In the genomic region with DNA sequence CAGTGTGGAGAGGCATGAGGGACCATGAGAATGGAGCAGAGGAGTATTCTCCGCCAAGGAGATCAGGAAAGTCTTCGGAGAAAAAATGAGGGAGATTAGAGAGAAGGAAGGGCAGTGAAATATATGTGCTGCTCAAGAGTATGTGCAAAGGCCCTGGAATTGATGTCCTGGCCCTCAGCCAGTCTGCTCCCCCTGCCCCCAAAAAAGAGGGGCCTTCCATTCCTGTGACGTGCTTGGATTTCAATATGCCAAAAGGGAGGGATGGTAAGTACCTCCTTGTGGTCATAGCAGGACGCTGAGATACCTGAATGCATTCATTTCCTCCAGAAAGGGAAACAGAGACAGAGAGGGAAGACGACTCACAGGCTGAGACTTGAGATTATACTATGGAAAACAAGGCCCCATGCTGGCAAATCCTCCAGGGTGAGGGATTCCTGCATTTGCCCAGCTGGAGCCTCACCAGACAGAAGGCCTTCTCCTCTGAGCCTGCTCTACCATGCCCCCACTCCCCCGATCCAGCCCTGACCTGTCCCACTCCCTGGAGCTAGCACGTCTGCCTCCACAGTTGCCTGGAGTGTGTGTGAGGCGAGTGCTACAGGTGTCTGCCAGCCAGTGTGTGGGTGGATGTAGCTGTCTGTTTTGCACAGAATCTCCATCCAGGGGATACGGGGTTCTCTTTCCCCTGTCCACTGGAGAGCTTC, we compare ENCODE assay signal across 14 cellular contexts. TPM values are rescaled to one million over a fixed set of nuclear protein-coding genes. Genes with fewer than 3 reads are reported as not detected.
DNase-seq lines count a peak whose midpoint lies in the region; ATAC-seq, FAIRE-seq and TF ChIP-seq lines count a peak whose summit lies in the region.
"Had no signal": no experiment of that assay in that cellular context is flagged by ENCODE, and none has a peak within 500 bp of the region (broad histone marks: within the 10 kb centered on the region; RNA-seq: fewer than 3 reads in every experiment).

No MANE protein-coding gene starts in this region.

- no peaks in the 10 kb centered on the region for H3K36me3 Mint-ChIP-seq in natural killer cell

- no peak overlapping the region for H2BK120ac ChIP-seq in IMR-90 (ENCODE audit: low read depth, low read length)

- WGBS in IMR-90 (ENCODE audit: extremely low coverage in 2 of 2, insufficient read length in 1 of 2), 2 experiments, result 66% methylated on average over 3 of the region's 9 CpGs; no CpG with 5 or more reads in 1 of the 2 experiments
- 27% methylated on average over 9 of the region's 9 CpGs for WGBS in K562 (ENCODE audit: insufficient coverage, low coverage, missing lambda C conversion rate)

- H3K36me3 ChIP-seq in IMR-90 (ENCODE audit: control insufficient read depth, insufficient read depth, low read length) (no peaks in the 10 kb centered on the region), K562 (ENCODE audit: control insufficient read depth, insufficient read depth, low read length) (no peaks in the 10 kb centered on the region), left ventricle myocardium inferior (no peaks in the 10 kb centered on the region)
- H3K36me3 ChIP-seq: thyroid gland had no signal

- H3K9me3 ChIP-seq in IMR-90 (ENCODE audit: control insufficient read depth, insufficient read depth, low read length), result no peaks in the 10 kb centered on the region
- no peaks in the 10 kb centered on the region for H3K9me3 ChIP-seq in K562 (replicated peaks; ENCODE audit: control insufficient read depth, insufficient read depth, low read depth, low read length)
- no peaks in the 10 kb centered on the region for H3K9me3 ChIP-seq in left ventricle myocardium inferior (replicated peaks)
- H3K9me3 ChIP-seq: thyroid gland had no signal

- peaks cover 33% of the 10 kb centered on the region for H3K27me3 ChIP-seq in IMR-90 (ENCODE audit: control insufficient read depth, insufficient read depth, low read length)
- no peaks in the 10 kb centered on the region for H3K27me3 ChIP-seq in K562 (ENCODE audit: control insufficient read depth in 2 of 2, insufficient read depth in 2 of 2, low read length in 2 of 2)
- no peaks in the 10 kb centered on the region for H3K27me3 ChIP-seq in left ventricle myocardium inferior (ENCODE audit: low read depth)
- H3K27me3 ChIP-seq: thyroid gland had no signal

- H3K4me3 ChIP-seq in IMR-90 (ENCODE audit: insufficient read depth, low read depth, low read length) (no peak overlapping the region), K562 (no peak overlapping the region), left ventricle myocardium inferior (no peak overlapping the region)
- H3K4me3 ChIP-seq: thyroid gland had no signal

- H3K27ac Mint-ChIP-seq in natural killer cell, result peak overlapping the region in 1 of 2 donors; percentile 67

- H2BK20ac ChIP-seq in IMR-90 (ENCODE audit: low read depth, low read length), result no peak overlapping the region

- H2AK5ac ChIP-seq in IMR-90 (ENCODE audit: low read depth, low read length), result no peak overlapping the region

- dilution Hi-C loops in IMR-90 (cut with HindIII; ENCODE audit: low sequenced_read_pairs, unreplicated experiment), result no loop called here

- H3K79me1 ChIP-seq in IMR-90 (ENCODE audit: low read depth in 1 of 2, low read length in 2 of 2), result peaks cover 5 to 12% of the 10 kb centered on the region in 2 experiments; a peak in 2 of 4 replicates

- H4K20me1 ChIP-seq in IMR-90 (ENCODE audit: insufficient read depth, low read length) (no peaks in the 10 kb centered on the region), K562 (replicated peaks; ENCODE audit: control insufficient read depth, insufficient read depth, low read length) (no peaks in the 10 kb centered on the region)

- TF ChIP-seq CTCF in IMR-90 (conservative IDR thresholded peaks at IDR 0.05; ENCODE audit: low read depth, low read length) (no peak), K562 (IDR thresholded peaks at IDR 0.05 in 2 of 3, conservative IDR thresholded peaks at IDR 0.05 in 1 of 3; ENCODE audit: insufficient read depth in 2 of 3, low read depth in 1 of 3, low read length in 3 of 3) (no peak), natural killer cell (IDR thresholded peaks at IDR 0.05) (no peak), left ventricle myocardium inferior (IDR thresholded peaks at IDR 0.05; ENCODE audit: borderline replicate concordance) (no peak)

- TF ChIP-seq EP300 in K562 (IDR thresholded peaks at IDR 0.05; ENCODE audit: low read length), result no peak

- intact Hi-C loops in IMR-90 (cut with micrococcal nuclease) (no loop called here), K562 (cut with micrococcal nuclease) (no loop called here), natural killer cell (cut with micrococcal nuclease) (no loop called here), left ventricle myocardium inferior (cut with micrococcal nuclease) (no loop called here)

- in situ Hi-C loops in IMR-90 (cut with MboI; ENCODE audit: low sequenced_read_pairs), result no loop called here
- in situ Hi-C loops in K562 (cut with MboI), result no loop called here

- no peak overlapping the region for H3K56ac ChIP-seq in IMR-90 (ENCODE audit: extremely low read depth, insufficient read depth, low read length)

- no peaks in the 10 kb centered on the region for H3K79me2 ChIP-seq in K562 (ENCODE audit: control insufficient read depth, insufficient read depth, low read length)

- POLR2A ChIA-PET in IMR-90 (lab: Charles Lee; ENCODE audit: unreplicated experiment), result no interaction called here
- POLR2A ChIA-PET in K562 (lab: Yijun Ruan, JAX), result interaction anchor here (1.0 kb wide), 1 partner anchor 13 kb away, joined by 3 read pairs; no protein-coding TSS in a partner anchor

- H3K4me3 Mint-ChIP-seq in natural killer cell, result peak overlapping the region; percentile 31

- no peak overlapping the region for H2BK15ac ChIP-seq in IMR-90 (ENCODE audit: low read depth, low read length)

- no peak overlapping the region for H4K5ac ChIP-seq in IMR-90 (ENCODE audit: low read depth, low read length)

- TF ChIP-seq RAD21 in IMR-90 (IDR thresholded peaks at IDR 0.05; ENCODE audit: low read length), result no peak
- TF ChIP-seq RAD21 in K562 (CRISPR knock-in tag; conservative IDR thresholded peaks at IDR 0.05 in 1 of 2, IDR thresholded peaks at IDR 0.05 in 1 of 2), result no peak

- peak overlapping the region; percentile 8 for H2AFZ ChIP-seq in IMR-90 (replicated peaks; ENCODE audit: low read length, poor library complexity)
- peak overlapping the region; percentile 26 for H2AFZ ChIP-seq in K562 (ENCODE audit: low read depth, low read length)

- DNase-seq in DMS 273 (lab: John Stamatoyannopoulos, UW; ENCODE audit: unreplicated experiment), result peak; percentile 65
- DNase-seq in DMS 273 treated with DMSO at 0.1 percent for 48 hours (lab: John Stamatoyannopoulos, UW), result no peak
- DNase-seq in IMR-90, result no peak
- DNase-seq in K562 (ENCODE audit: extremely low read depth in 1 of 4, low spot score in 3 of 4), result no peak
- DNase-seq in natural killer cell, result no peak
- DNase-seq in left ventricle myocardium inferior, result no peak
- no peak for DNase-seq in T1000 (lab: John Stamatoyannopoulos, UW)
- no peak for DNase-seq in NCI-H187 (lab: John Stamatoyannopoulos, UW)
- DNase-seq: 8988T; DMS79; NCI-H1930; NK-92 treated with Interleukin-12 subunit alpha and Interleukin-12 subunit beta, amount 100 ng/mL, for 24 hours; thyroid gland had no signal

- no peak for TF ChIP-seq POLR2A in IMR-90 (IDR thresholded peaks at IDR 0.05; ENCODE audit: low read depth, low read length)
- no peak for TF ChIP-seq POLR2A in K562 (conservative IDR thresholded peaks at IDR 0.05)

- CTCF ChIA-PET in IMR-90 (lab: Yijun Ruan, JAX) (no interaction called here), K562 (lab: Yijun Ruan, JAX; ENCODE audit: low intra/inter-chr PET ratio) (no interaction called here)

- H3K4me1 Mint-ChIP-seq in natural killer cell, result peaks cover 27 to 31% of the 10 kb centered on the region in 2 donors

- no peak overlapping the region for H3K9ac ChIP-seq in IMR-90 (ENCODE audit: low read depth, low read length)
- peak overlapping the region in 1 of 2 experiments; percentile 62; a peak in 2 of 4 replicates for H3K9ac ChIP-seq in K562 (ENCODE audit: insufficient read depth in 1 of 2, low read depth in 2 of 2, low read length in 2 of 2)

- no peak overlapping the region for H4K91ac ChIP-seq in IMR-90 (ENCODE audit: insufficient read depth, low read depth, low read length)

- H3K9me3 Mint-ChIP-seq in natural killer cell, result no peaks in the 10 kb centered on the region

- H3K27ac ChIP-seq in IMR-90 (ENCODE audit: insufficient read depth, low read length) (no peak overlapping the region), K562 (ENCODE audit: extremely low read depth, low read depth, low read length) (no peak overlapping the region), left ventricle myocardium inferior (replicated peaks) (no peak overlapping the region)
- H3K27ac ChIP-seq: thyroid gland had no signal

- no peaks in the 10 kb centered on the region for H3K27me3 Mint-ChIP-seq in natural killer cell (ENCODE audit: low read depth in 2 of 2)

- H3K4me1 ChIP-seq in IMR-90 (ENCODE audit: control insufficient read depth, insufficient read depth, low read length) (peaks cover 24% of the 10 kb centered on the region), K562 (replicated peaks in 1 of 2; ENCODE audit: control insufficient read depth in 2 of 2, insufficient read depth in 2 of 2, low read length in 2 of 2) (peaks cover 13 to 25% of the 10 kb centered on the region in 2 experiments), left ventricle myocardium inferior (peaks cover 40% of the 10 kb centered on the region)

- H3K23ac ChIP-seq in IMR-90 (ENCODE audit: low read depth, low read length), result no peak overlapping the region

- H3K4ac ChIP-seq in IMR-90 (ENCODE audit: low read depth, low read length), result no peak overlapping the region

- FAIRE-seq in K562 (lab: Jason Lieb, UNC), result no peak
- FAIRE-seq: endothelial cell of umbilical vein had no signal

- no peak overlapping the region for H2BK5ac ChIP-seq in IMR-90 (ENCODE audit: low read depth, low read length, poor library complexity, severe bottlenecking)

- H2AK9ac ChIP-seq in IMR-90 (replicated peaks; ENCODE audit: low read depth, low read length, poor library complexity), result no peak overlapping the region

- BruUV-seq in IMR-90 (replicated peaks; lab: Mats Ljungman, UMichigan), result no TSS peak
- BruUV-seq in K562 (replicated peaks; lab: Mats Ljungman, UMichigan), result no TSS peak

- H3K14ac ChIP-seq in IMR-90 (replicated peaks; ENCODE audit: low read depth, low read length), result no peak overlapping the region

- ATAC-seq in IMR-90 (ENCODE audit: low read depth) (no peak), K562 (no peak), natural killer cell (no peak)

- H3K9me1 ChIP-seq in IMR-90 (ENCODE audit: insufficient read depth, low read length), result peaks cover 15% of the 10 kb centered on the region
- H3K9me1 ChIP-seq in K562 (ENCODE audit: control insufficient read depth, insufficient read depth, low read length), result no peaks in the 10 kb centered on the region

- H4K8ac ChIP-seq in IMR-90 (ENCODE audit: low read depth in 2 of 2, low read length in 2 of 2), result no peak overlapping the region

- no peak overlapping the region for H3K4me2 ChIP-seq in IMR-90 (ENCODE audit: low read depth, low read length)
- H3K4me2 ChIP-seq in K562 (ENCODE audit: insufficient read depth, low read length), result no peak overlapping the region

- no peak overlapping the region for H3K18ac ChIP-seq in IMR-90 (ENCODE audit: low read depth, low read length)

RNA-seq across cellular contexts. Expression of gene RARG, which starts 3.9 kb away (rescaled TPM):
- total RNA-seq in IMR-90 (2012; rRNA removed) (7.5 and 7.9 TPM in 2 replicates), K562 (2014; rRNA removed) (1.9 and 3.3 TPM in 2 replicates), K562 (2014; rRNA removed; fragmentation: Illumina TruSeq; extraction: Trizol) (1.8 and 3.1 TPM in 2 replicates), K562 (2015; rRNA removed; fragmentation: Illumina TruSeq; extraction: Trizol) (3.8 and 4.7 TPM in 2 replicates), K562 (2021) (7.6 and 9.4 TPM in 2 replicates), natural killer cell (10 to 100 TPM; 24.0 to 30.6 (median 27.5) TPM), left ventricle myocardium inferior (14.9 TPM)
- polyA plus RNA-seq in IMR-90 (2012; rRNA removed) (28.6 and 30.9 TPM in 2 replicates), K562 (2011; rRNA removed) (4.1 and 4.7 TPM in 2 replicates), K562 (2014; fragmentation: Illumina TruSeq; extraction: Trizol) (6.0 and 7.8 TPM in 2 replicates), K562 (2014; fragmentation: Nextera tagmentation; extraction: Ambion mirVana) (under 1 TPM; 0.18 to 0.36 TPM), K562 (2014; rRNA removed) (4.9 and 6.5 TPM in 2 replicates)
- 19.9 and 30.7 TPM in 2 replicates for polyA plus RNA-seq in IMR-90 (2012; cell fraction: cytosol; rRNA removed)
- polyA plus RNA-seq in IMR-90 (2012; cell fraction: nucleus; rRNA removed; ENCODE audit: low replicate concordance), result 50.8 and 62.0 TPM in 2 replicates
- total RNA-seq in K562 (2011; cell fraction: chromatin; rRNA removed; ENCODE audit: low replicate concordance), result 6.1 and 17.7 TPM in 2 replicates
- total RNA-seq in K562 (2011; cell fraction: nucleolus; rRNA removed), result 8.7 and 10.3 TPM in 2 replicates
- total RNA-seq in K562 (2011; cell fraction: nucleoplasm; rRNA removed), result 5.0 and 7.3 TPM in 2 replicates
- polyA plus RNA-seq in K562 (2011; cell fraction: cytosol; rRNA removed), result 4.7 and 7.6 TPM in 2 replicates
- 10.9 and 15.3 TPM in 2 replicates for polyA plus RNA-seq in K562 (2011; cell fraction: nucleus; rRNA removed)
- polyA plus RNA-seq in K562 (2012), result 3.6 and 5.4 TPM in 2 replicates
- polyA minus RNA-seq in K562 (2011; rRNA and poly(A)+ RNA removed), result 4.7 and 5.7 TPM in 2 replicates
- 5.7 and 9.6 TPM in 2 replicates for polyA minus RNA-seq in K562 (2011; cell fraction: cytosol; rRNA and poly(A)+ RNA removed)
- 3.6 and 7.6 TPM in 2 replicates for polyA minus RNA-seq in K562 (2011; cell fraction: nucleus; rRNA and poly(A)+ RNA removed)

RNA-seq across cellular contexts. Expression of gene ITGB7, which starts 28.8 kb away (rescaled TPM):
- total RNA-seq in IMR-90 (2012; rRNA removed) (under 0.01 and 0.18 TPM in 2 replicates), K562 (2014; rRNA removed) (1.3 and 1.9 TPM in 2 replicates), K562 (2014; rRNA removed; fragmentation: Illumina TruSeq; extraction: Trizol) (0.41 and 0.55 TPM in 2 replicates), K562 (2015; rRNA removed; fragmentation: Illumina TruSeq; extraction: Trizol) (0.54 and 0.64 TPM in 2 replicates), K562 (2021) (2.0 and 3.5 TPM in 2 replicates), natural killer cell (100 to 1,000 TPM; 329 to 441 (median 439) TPM), left ventricle myocardium inferior (1.1 TPM)
- polyA plus RNA-seq in IMR-90 (2012; rRNA removed) (0.44 and 0.60 TPM in 2 replicates), K562 (2011; rRNA removed) (0.98 and 1.5 TPM in 2 replicates), K562 (2014; fragmentation: Illumina TruSeq; extraction: Trizol) (0.57 and 0.67 TPM in 2 replicates), K562 (2014; fragmentation: Nextera tagmentation; extraction: Ambion mirVana) (under 1 TPM; 0.06 to 0.10 TPM), K562 (2014; rRNA removed) (1.2 and 1.9 TPM in 2 replicates)
- polyA plus RNA-seq in IMR-90 (2012; cell fraction: cytosol; rRNA removed), result 0.11 and 0.23 TPM in 2 replicates
- 2.5 and 4.3 TPM in 2 replicates for polyA plus RNA-seq in IMR-90 (2012; cell fraction: nucleus; rRNA removed; ENCODE audit: low replicate concordance)
- 1.7 and 4.1 TPM in 2 replicates for total RNA-seq in K562 (2011; cell fraction: chromatin; rRNA removed; ENCODE audit: low replicate concordance)
- 3.6 and 8.2 TPM in 2 replicates for total RNA-seq in K562 (2011; cell fraction: nucleolus; rRNA removed)
- total RNA-seq in K562 (2011; cell fraction: nucleoplasm; rRNA removed), result 2.3 and 2.7 TPM in 2 replicates
- polyA plus RNA-seq in K562 (2011; cell fraction: cytosol; rRNA removed), result 1.2 and 2.2 TPM in 2 replicates
- 3.1 and 4.5 TPM in 2 replicates for polyA plus RNA-seq in K562 (2011; cell fraction: nucleus; rRNA removed)
- polyA plus RNA-seq in K562 (2012), result 0.82 and 1.4 TPM in 2 replicates
- polyA minus RNA-seq in K562 (2011; rRNA and poly(A)+ RNA removed), result 1.2 and 1.3 TPM in 2 replicates
- 0.95 and 2.7 TPM in 2 replicates for polyA minus RNA-seq in K562 (2011; cell fraction: cytosol; rRNA and poly(A)+ RNA removed)
- 0.89 and 1.2 TPM in 2 replicates for polyA minus RNA-seq in K562 (2011; cell fraction: nucleus; rRNA and poly(A)+ RNA removed)
- total RNA-seq: endothelial cell of umbilical vein had no signal

RNA-seq across cellular contexts. Expression of gene ESPL1, which starts 32.2 kb away (rescaled TPM):
- 5.6 and 6.5 TPM in 2 replicates for total RNA-seq in IMR-90 (2012; rRNA removed)
- 8.6 and 9.2 TPM in 2 replicates for polyA plus RNA-seq in IMR-90 (2012; rRNA removed)
- 3.7 and 4.6 TPM in 2 replicates for polyA plus RNA-seq in IMR-90 (2012; cell fraction: cytosol; rRNA removed)
- 19.5 and 33.8 TPM in 2 replicates for polyA plus RNA-seq in IMR-90 (2012; cell fraction: nucleus; rRNA removed; ENCODE audit: low replicate concordance)
- 92.5 and 189 TPM in 2 replicates for total RNA-seq in K562 (2011; cell fraction: chromatin; rRNA removed; ENCODE audit: low replicate concordance)
- 92.7 and 104 TPM in 2 replicates for total RNA-seq in K562 (2011; cell fraction: nucleolus; rRNA removed)
- total RNA-seq in K562 (2011; cell fraction: nucleoplasm; rRNA removed), result 92.8 and 98.3 TPM in 2 replicates
- 18.7 and 22.9 TPM in 2 replicates for total RNA-seq in K562 (2014; rRNA removed)
- 8.8 and 10.3 TPM in 2 replicates for total RNA-seq in K562 (2014; rRNA removed; fragmentation: Illumina TruSeq; extraction: Trizol)
- total RNA-seq in K562 (2015; rRNA removed; fragmentation: Illumina TruSeq; extraction: Trizol), result 18.8 and 19.0 TPM in 2 replicates
- total RNA-seq in K562 (2021), result 47.9 and 55.0 TPM in 2 replicates
- polyA plus RNA-seq in K562 (2011; rRNA removed), result 17.3 and 26.6 TPM in 2 replicates
- 15.8 and 25.6 TPM in 2 replicates for polyA plus RNA-seq in K562 (2011; cell fraction: cytosol; rRNA removed)
- polyA plus RNA-seq in K562 (2011; cell fraction: nucleus; rRNA removed), result 88.4 and 110 TPM in 2 replicates
- 20.9 and 21.3 TPM in 2 replicates for polyA plus RNA-seq in K562 (2012)
- 29.0 and 29.5 TPM in 2 replicates for polyA plus RNA-seq in K562 (2014; fragmentation: Illumina TruSeq; extraction: Trizol)
- polyA plus RNA-seq in K562 (2014; fragmentation: Nextera tagmentation; extraction: Ambion mirVana), result 1 to 10 TPM; 1.2 to 1.6 TPM
- polyA plus RNA-seq in K562 (2014; rRNA removed), result 19.4 and 23.9 TPM in 2 replicates
- 26.7 and 29.4 TPM in 2 replicates for polyA minus RNA-seq in K562 (2011; rRNA and poly(A)+ RNA removed)
- polyA minus RNA-seq in K562 (2011; cell fraction: cytosol; rRNA and poly(A)+ RNA removed), result 16.5 and 18.8 TPM in 2 replicates
- 32.0 and 40.3 TPM in 2 replicates for polyA minus RNA-seq in K562 (2011; cell fraction: nucleus; rRNA and poly(A)+ RNA removed)
- 1 to 10 TPM; 1.9 to 5.8 (median 3.1) TPM for total RNA-seq in natural killer cell
- 0.36 TPM for total RNA-seq in left ventricle myocardium inferior

RNA-seq across cellular contexts. Expression of gene CSAD, which starts 55.2 kb away (rescaled TPM):
- total RNA-seq in IMR-90 (2012; rRNA removed), result 5.0 and 5.4 TPM in 2 replicates
- polyA plus RNA-seq in IMR-90 (2012; rRNA removed), result 39.8 and 45.6 TPM in 2 replicates
- 8.8 and 9.9 TPM in 2 replicates for polyA plus RNA-seq in IMR-90 (2012; cell fraction: cytosol; rRNA removed)
- 572 and 670 TPM in 2 replicates for polyA plus RNA-seq in IMR-90 (2012; cell fraction: nucleus; rRNA removed; ENCODE audit: low replicate concordance)
- total RNA-seq in K562 (2011; cell fraction: chromatin; rRNA removed; ENCODE audit: low replicate concordance), result 97.5 and 106 TPM in 2 replicates
- 53.5 and 54.7 TPM in 2 replicates for total RNA-seq in K562 (2011; cell fraction: nucleolus; rRNA removed)
- total RNA-seq in K562 (2011; cell fraction: nucleoplasm; rRNA removed), result 60.6 and 65.8 TPM in 2 replicates
- 8.1 and 8.5 TPM in 2 replicates for total RNA-seq in K562 (2014; rRNA removed)
- total RNA-seq in K562 (2014; rRNA removed; fragmentation: Illumina TruSeq; extraction: Trizol), result 5.7 and 8.1 TPM in 2 replicates
- 6.7 and 7.0 TPM in 2 replicates for total RNA-seq in K562 (2015; rRNA removed; fragmentation: Illumina TruSeq; extraction: Trizol)
- total RNA-seq in K562 (2021), result 10.3 and 10.9 TPM in 2 replicates
- polyA plus RNA-seq in K562 (2011; rRNA removed), result 19.6 and 26.6 TPM in 2 replicates
- 5.5 and 11.5 TPM in 2 replicates for polyA plus RNA-seq in K562 (2011; cell fraction: cytosol; rRNA removed)
- polyA plus RNA-seq in K562 (2011; cell fraction: nucleus; rRNA removed), result 109 and 129 TPM in 2 replicates
- 7.6 and 29.6 TPM in 2 replicates for polyA plus RNA-seq in K562 (2012)
- 11.1 and 16.8 TPM in 2 replicates for polyA plus RNA-seq in K562 (2014; fragmentation: Illumina TruSeq; extraction: Trizol)
- polyA plus RNA-seq in K562 (2014; fragmentation: Nextera tagmentation; extraction: Ambion mirVana), result 1 to 10 TPM; 1.8 to 2.4 TPM
- 17.1 TPM in 2 replicates for polyA plus RNA-seq in K562 (2014; rRNA removed)
- polyA minus RNA-seq in K562 (2011; rRNA and poly(A)+ RNA removed), result 6.1 and 7.9 TPM in 2 replicates
- polyA minus RNA-seq in K562 (2011; cell fraction: cytosol; rRNA and poly(A)+ RNA removed), result 6.1 TPM in 1 of 2 replicates, not detected in the other
- 14.8 and 19.5 TPM in 2 replicates for polyA minus RNA-seq in K562 (2011; cell fraction: nucleus; rRNA and poly(A)+ RNA removed)
- total RNA-seq in natural killer cell, result 10 to 100 TPM; 50.8 to 54.4 (median 53.0) TPM
- total RNA-seq in left ventricle myocardium inferior, result 12.2 TPM

RNA-seq across cellular contexts. Expression of gene ZNF740, which starts 55.4 kb away (rescaled TPM):
- 11.7 and 13.1 TPM in 2 replicates for total RNA-seq in IMR-90 (2012; rRNA removed)
- 7.0 and 14.0 TPM in 2 replicates for polyA plus RNA-seq in IMR-90 (2012; rRNA removed)
- polyA plus RNA-seq in IMR-90 (2012; cell fraction: cytosol; rRNA removed), result 3.0 and 3.9 TPM in 2 replicates
- 13.8 and 55.4 TPM in 2 replicates for polyA plus RNA-seq in IMR-90 (2012; cell fraction: nucleus; rRNA removed; ENCODE audit: low replicate concordance)
- total RNA-seq in K562 (2011; cell fraction: chromatin; rRNA removed; ENCODE audit: low replicate concordance), result 77.6 and 121 TPM in 2 replicates
- total RNA-seq in K562 (2011; cell fraction: nucleolus; rRNA removed), result 62.2 and 65.9 TPM in 2 replicates
- total RNA-seq in K562 (2011; cell fraction: nucleoplasm; rRNA removed), result 76.6 and 88.8 TPM in 2 replicates
- total RNA-seq in K562 (2014; rRNA removed), result 15.1 and 16.1 TPM in 2 replicates
- 18.6 and 19.9 TPM in 2 replicates for total RNA-seq in K562 (2014; rRNA removed; fragmentation: Illumina TruSeq; extraction: Trizol)
- 13.3 and 13.6 TPM in 2 replicates for total RNA-seq in K562 (2015; rRNA removed; fragmentation: Illumina TruSeq; extraction: Trizol)
- total RNA-seq in K562 (2021), result 39.6 and 46.4 TPM in 2 replicates
- 33.1 and 34.9 TPM in 2 replicates for polyA plus RNA-seq in K562 (2011; rRNA removed)
- polyA plus RNA-seq in K562 (2011; cell fraction: cytosol; rRNA removed), result 9.6 and 17.0 TPM in 2 replicates
- polyA plus RNA-seq in K562 (2011; cell fraction: nucleus; rRNA removed), result 89.9 and 103 TPM in 2 replicates
- 12.8 and 21.6 TPM in 2 replicates for polyA plus RNA-seq in K562 (2012)
- 19.2 and 21.0 TPM in 2 replicates for polyA plus RNA-seq in K562 (2014; fragmentation: Illumina TruSeq; extraction: Trizol)
- 1 to 10 TPM in 1 of 2 experiments, under 1 TPM in 1; 0.57 to 1.4 TPM for polyA plus RNA-seq in K562 (2014; fragmentation: Nextera tagmentation; extraction: Ambion mirVana)
- polyA plus RNA-seq in K562 (2014; rRNA removed), result 20.6 and 22.1 TPM in 2 replicates
- polyA minus RNA-seq in K562 (2011; rRNA and poly(A)+ RNA removed), result 32.3 and 37.3 TPM in 2 replicates
- 8.2 and 9.2 TPM in 2 replicates for polyA minus RNA-seq in K562 (2011; cell fraction: cytosol; rRNA and poly(A)+ RNA removed)
- 45.2 and 63.6 TPM in 2 replicates for polyA minus RNA-seq in K562 (2011; cell fraction: nucleus; rRNA and poly(A)+ RNA removed)
- total RNA-seq in natural killer cell, result 10 to 100 TPM; 37.1 to 65.9 (median 45.3) TPM
- 26.5 TPM for total RNA-seq in left ventricle myocardium inferior

Comparison
In these comparisons a context has a peak if more than half of its experiments do, and no peak if none do; other contexts are left out.
1. RNA of gene ITGB7, which starts 28.8 kb away (total RNA-seq): 329 to 441 TPM in natural killer cell; 0.41 to 8.2 TPM in K562, 1.1 TPM in left ventricle myocardium inferior (single experiment) and under 0.01 to 0.18 TPM in IMR-90; every median in the first group is over 10 times any median in the second.